Comparison of ENCODE assay signal across 8 cellular contexts in genomic region chr7:93232673-93233018, GRCh38. TPM values are rescaled to one million over a fixed set of nuclear protein-coding genes. Genes with fewer than 3 reads are reported as not detected.
DNase-seq lines count a peak whose midpoint lies in the region; ATAC-seq lines count a peak whose summit lies in the region.

No MANE protein-coding gene starts in this region.

- peak overlapping the region; percentile 60 for H3K27ac ChIP-seq in substantia nigra (ENCODE audit: low read depth, low read length, poor library complexity, severe bottlenecking)

- peak; percentile 6 for ATAC-seq in HG03460 (IDR thresholded peaks at IDR 0.05; ENCODE audit: unreplicated experiment)
- peak in 1 of 2 donors; percentile 9 for ATAC-seq in activated naive CD4-positive, alpha-beta T cell treated with anti-CD3 and anti-CD28 coated beads, Interleukin-2, amount 50 U/mL, for 72 hours

- DNase-seq in NCI-H1694 treated with DMSO at 0.1 percent for 48 hours (lab: John Stamatoyannopoulos, UW) = peak; percentile 31
- DNase-seq in NCI-H1694 (lab: John Stamatoyannopoulos, UW) = no peak
- no peak for DNase-seq in activated naive CD4-positive, alpha-beta T cell treated with anti-CD3 and anti-CD28 coated beads, Interleukin-2, amount 50 U/mL, for 72 hours (ENCODE audit: low spot score in 2 of 2)
- DNase-seq in inferior parietal cortex (ENCODE audit: extremely low spot score) = peak; percentile 9
- peak in 1 of 49 donors; percentile 32 for DNase-seq in substantia nigra (lab: John Stamatoyannopoulos, UW)
- DNase-seq in germinal center (ENCODE audit: low spot score) = no peak
- no peak for DNase-seq in activated CD8-positive, alpha-beta memory T cell treated with anti-CD3 and anti-CD28 coated beads for 24 hours

- H3K27ac Mint-ChIP-seq in activated naive CD4-positive, alpha-beta T cell treated with anti-CD3 and anti-CD28 coated beads, Interleukin-2, amount 50 U/mL, for 72 hours = peak overlapping the region; percentile 84 to 94

- H3K36me3 Mint-ChIP-seq in activated naive CD4-positive, alpha-beta T cell treated with anti-CD3 and anti-CD28 coated beads, Interleukin-2, amount 50 U/mL, for 72 hours = peaks cover 7 to 9% of the 10 kb centered on the region in 2 donors

- no peaks in the 10 kb centered on the region for H3K9me3 Mint-ChIP-seq in activated naive CD4-positive, alpha-beta T cell treated with anti-CD3 and anti-CD28 coated beads, Interleukin-2, amount 50 U/mL, for 72 hours

RNA-seq across cellular contexts. Expression of gene VPS50, which starts 0.5 kb away (rescaled TPM):
- 10 to 100 TPM; 18.8 to 41.6 TPM for total RNA-seq in activated naive CD4-positive, alpha-beta T cell treated with anti-CD3 and anti-CD28 coated beads, Interleukin-2, amount 50 U/mL, for 72 hours

RNA-seq across cellular contexts. Expression of gene HEPACAM2, which starts 6.4 kb away (rescaled TPM):
- under 1 TPM in 1 of 2 donors, not detected in 1; 0.55 TPM for total RNA-seq in activated naive CD4-positive, alpha-beta T cell treated with anti-CD3 and anti-CD28 coated beads, Interleukin-2, amount 50 U/mL, for 72 hours

Comparison
In these comparisons a context has a peak if more than half of its experiments do, and no peak if none do; other contexts are left out.
1. DNase-seq: peak in NCI-H1694 treated with DMSO at 0.1 percent for 48 hours (single experiment) and inferior parietal cortex (single experiment); none in NCI-H1694 (single experiment), activated naive CD4-positive, alpha-beta T cell treated with anti-CD3 and anti-CD28 coated beads, Interleukin-2, amount 50 U/mL, for 72 hours (0 of 2), germinal center (single experiment) and activated CD8-positive, alpha-beta memory T cell treated with anti-CD3 and anti-CD28 coated beads for 24 hours (single experiment).